In the genomic region with DNA sequence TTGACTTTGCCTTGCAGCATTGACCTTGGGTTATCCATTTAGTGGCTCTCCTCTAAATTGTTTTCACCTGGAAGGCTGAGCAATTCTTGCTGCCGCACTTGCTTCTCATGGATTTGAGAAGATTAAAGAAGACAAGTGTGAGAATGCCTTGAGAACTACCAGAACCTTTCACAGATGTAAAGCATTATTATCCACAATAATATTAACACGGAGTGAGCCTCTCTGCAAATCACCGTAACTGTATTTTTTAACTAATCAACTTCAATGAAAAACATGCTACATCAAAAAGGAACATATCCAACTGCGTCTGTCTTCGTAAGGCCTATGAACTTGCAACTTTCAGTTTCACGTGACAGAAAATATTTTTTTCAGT, we compare ENCODE assay signal across 13 cellular contexts.
DNase-seq lines count a peak whose midpoint lies in the region; ATAC-seq, FAIRE-seq and TF ChIP-seq lines count a peak whose summit lies in the region.
"Had no signal": no experiment of that assay in that cellular context is flagged by ENCODE, and none has a peak within 500 bp of the region (broad histone marks: within the 10 kb centered on the region; RNA-seq: fewer than 3 reads in every experiment).

No MANE protein-coding gene starts in this region.

- DNase-seq in fibroblast of villous mesenchyme (ENCODE audit: low read depth) (peak; percentile 45), substantia nigra (lab: John Stamatoyannopoulos, UW) (no peak), pancreas (no peak), COLO668 (lab: John Stamatoyannopoulos, UW; ENCODE audit: unreplicated experiment) (no peak)
- DNase-seq in activated CD8-positive, alpha-beta memory T cell treated with anti-CD3 and anti-CD28 coated beads for 24 hours: no peak
- DNase-seq: activated CD8-positive, alpha-beta memory T cell treated with anti-CD3 and anti-CD28 coated beads, Interleukin-2, amount 10 ng/mL, durations not matched to agents 7 days and 5 days; naive B cell; NCI-H2029; stimulated activated CD4-positive, alpha-beta T cell treated with anti-CD3 and anti-CD28 coated beads, Interleukin-12 subunit alpha, Interleukin-12 subunit beta, amount 100 ng/mL, for 4 hours; T1000 had no signal

- ATAC-seq in GM19467 (IDR thresholded peaks at IDR 0.05; ENCODE audit: unreplicated experiment) (peak; percentile 14), pancreas (no peak)

- no peaks in the 10 kb centered on the region for H4K20me1 ChIP-seq in OCI-LY3 (ENCODE audit: insufficient read depth, low read length)

- FAIRE-seq in pancreas (lab: Jason Lieb, UNC): no peak
- FAIRE-seq: K562 had no signal

- H2AFZ ChIP-seq in OCI-LY3 (ENCODE audit: low read depth, low read length): peak overlapping the region; percentile 5; the same call in 1 of the 2 replicates

- intact Hi-C loops in pancreas (cut with DNase I): loop anchor here in 2 of 3 donors (10.0 kb wide), 3 partner anchors 115 to 215 kb away; partner anchors contain the start of gene MBNL2 (in 1 of the 2)

- H3K27ac ChIP-seq in OCI-LY3 (ENCODE audit: low read length) (peak overlapping the region; percentile 14), substantia nigra (ENCODE audit: low read depth, low read length, poor library complexity, severe bottlenecking) (peak overlapping the region; percentile 76), pancreas (peak overlapping the region in 2 of 4 donors; percentile 49 to 64)

- H3K79me2 ChIP-seq in OCI-LY3 (ENCODE audit: low read length): no peaks in the 10 kb centered on the region

- no peaks in the 10 kb centered on the region for H3K36me3 ChIP-seq in OCI-LY3 (replicated peaks; ENCODE audit: low read depth, low read length)
- H3K36me3 ChIP-seq in pancreas: peaks cover 0 to 32% (median 0%) of the 10 kb centered on the region in 3 donors

- H3K27me3 ChIP-seq in OCI-LY3 (ENCODE audit: low read depth, low read length): no peaks in the 10 kb centered on the region
- no peaks in the 10 kb centered on the region for H3K27me3 ChIP-seq in pancreas

- TF ChIP-seq CTCF in OCI-LY3 (IDR thresholded peaks at IDR 0.05; ENCODE audit: low read depth, low read length) (no peak), fibroblast of villous mesenchyme (IDR thresholded peaks at IDR 0.05; ENCODE audit: insufficient read depth, low read depth, low read length) (no peak), pancreas (IDR thresholded peaks at IDR 0.05) (no peak)

- WGBS in pancreas, 2 donors: 57 to 59% methylated on average over 6 of the region's 6 CpGs

- H3K4me3 ChIP-seq in OCI-LY3 (ENCODE audit: low read length) (peak overlapping the region; percentile 12), fibroblast of villous mesenchyme (ENCODE audit: low read depth, low read length) (no peak overlapping the region), pancreas (no peak overlapping the region)
- H3K4me3 ChIP-seq: K562 had no signal

- H3K4me2 ChIP-seq in OCI-LY3 (ENCODE audit: low read length): peak overlapping the region; percentile 51

- peak overlapping the region; percentile 20; the same call in 1 of the 2 replicates for H3K9ac ChIP-seq in OCI-LY3 (ENCODE audit: low read length)

- H3K4me1 ChIP-seq in OCI-LY3 (ENCODE audit: low read length): peaks cover 20% of the 10 kb centered on the region
- peaks cover 17 to 33% (median 29%) of the 10 kb centered on the region in 3 donors for H3K4me1 ChIP-seq in pancreas

- H3K9me3 ChIP-seq in OCI-LY3 (ENCODE audit: insufficient read depth, low read length): no peaks in the 10 kb centered on the region
- no peaks in the 10 kb centered on the region for H3K9me3 ChIP-seq in pancreas
